ENCODE assay signal across 17 cellular contexts in the genomic region with DNA sequence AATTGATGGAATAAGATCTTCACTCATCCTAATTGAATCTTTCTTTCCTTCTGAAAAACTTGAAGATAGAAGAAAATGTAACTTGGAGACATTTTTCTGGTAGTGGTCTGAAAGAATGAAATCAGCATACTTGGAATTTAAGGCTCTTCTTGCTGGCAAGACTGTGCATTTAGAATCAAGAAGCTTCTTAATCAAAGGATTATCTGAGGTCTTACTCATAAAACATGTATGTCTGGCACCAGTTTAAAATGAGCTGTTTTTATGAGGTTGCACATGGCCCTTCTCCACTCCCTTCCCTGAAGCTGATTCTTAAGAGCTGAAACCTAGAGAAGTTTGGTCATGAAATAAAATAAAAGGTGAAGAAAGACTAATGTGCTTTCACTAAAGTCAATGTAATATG.
DNase-seq lines count a peak whose midpoint lies in the region; ATAC-seq and TF ChIP-seq lines count a peak whose summit lies in the region.
"Had no signal": no experiment of that assay in that cellular context is flagged by ENCODE, and none has a peak within 500 bp of the region (broad histone marks: within the 10 kb centered on the region; RNA-seq: fewer than 3 reads in every experiment).

No MANE protein-coding gene starts in this region.

- H2BK5ac ChIP-seq in IMR-90 (ENCODE audit: low read depth, low read length, poor library complexity, severe bottlenecking), result peak overlapping the region; percentile 75

- H2BK20ac ChIP-seq in IMR-90 (ENCODE audit: low read depth, low read length), result no peak overlapping the region

- no peak overlapping the region for H3K14ac ChIP-seq in IMR-90 (replicated peaks; ENCODE audit: low read depth, low read length)

- H3K56ac ChIP-seq in IMR-90 (ENCODE audit: extremely low read depth, insufficient read depth, low read length), result no peak overlapping the region

- peaks cover 5% of the 10 kb centered on the region for H3K4me1 ChIP-seq in IMR-90 (ENCODE audit: control insufficient read depth, insufficient read depth, low read length)
- H3K4me1 ChIP-seq in foreskin keratinocyte, result peaks cover 27% of the 10 kb centered on the region

- no peak for TF ChIP-seq CTCF in IMR-90 (conservative IDR thresholded peaks at IDR 0.05; ENCODE audit: low read depth, low read length)
- TF ChIP-seq CTCF in astrocyte of the cerebellum (IDR thresholded peaks at IDR 0.05; ENCODE audit: low read depth, low read length, missing control alignments), result no peak
- TF ChIP-seq CTCF in foreskin keratinocyte (conservative IDR thresholded peaks at IDR 0.05), result no peak

- no peak overlapping the region for H4K5ac ChIP-seq in IMR-90 (ENCODE audit: low read depth, low read length)

- H2BK15ac ChIP-seq in IMR-90 (ENCODE audit: low read depth, low read length), result no peak overlapping the region

- H3K9me1 ChIP-seq in IMR-90 (ENCODE audit: insufficient read depth, low read length), result 0 out of 2 replicates have a peak, but pooled peaks cover 2% of the 10 kb centered on the region

- H3K18ac ChIP-seq in IMR-90 (ENCODE audit: low read depth, low read length), result no peak overlapping the region; the same call in 1 of the 2 replicates

- no peak overlapping the region for H3K9ac ChIP-seq in IMR-90 (ENCODE audit: low read depth, low read length)

- ATAC-seq in IMR-90 (ENCODE audit: low read depth) (peak; percentile 69), foreskin keratinocyte (peak; percentile 70), GM21576 (IDR thresholded peaks at IDR 0.05; ENCODE audit: unreplicated experiment) (no peak)
- ATAC-seq in stimulated activated naive CD8-positive, alpha-beta T cell treated with anti-CD3 and anti-CD28 coated beads, Interleukin-15, Interleukin-2, amounts not matched to agents 100 U/mL and 50 U/mL, for 24 hours, result no peak
- no peak for ATAC-seq in activated CD8-positive, alpha-beta memory T cell treated with anti-CD3 and anti-CD28 coated beads, Interleukin-2, amount 10 ng/mL, durations not matched to agents 7 days and 5 days
- ATAC-seq: activated CD4-positive, alpha-beta T cell treated with anti-CD3 and anti-CD28 coated beads for 36 hours had no signal

- H3K27ac ChIP-seq in IMR-90 (ENCODE audit: insufficient read depth, low read length), result peak overlapping the region; percentile 63; the same call in 1 of the 2 replicates
- peak overlapping the region; percentile 10 for H3K27ac ChIP-seq in foreskin keratinocyte
- H3K27ac ChIP-seq: tibial artery had no signal

- DNase-seq in AG08395 (ENCODE audit: low spot score), result peak; percentile 63
- DNase-seq in IMR-90, result peak; percentile 85
- DNase-seq in astrocyte of the cerebellum (ENCODE audit: low read depth), result peak; percentile 44
- DNase-seq in foreskin keratinocyte, result peak; percentile 59 to 84
- DNase-seq in inferior parietal cortex (ENCODE audit: extremely low spot score), result no peak
- no peak for DNase-seq in stimulated activated naive CD8-positive, alpha-beta T cell treated with anti-CD3 and anti-CD28 coated beads, Interleukin-15, Interleukin-2, amounts not matched to agents 100 U/mL and 50 U/mL, for 24 hours
- DNase-seq in activated CD8-positive, alpha-beta memory T cell treated with anti-CD3 and anti-CD28 coated beads, Interleukin-2, amount 10 ng/mL, durations not matched to agents 7 days and 5 days, result no peak
- DNase-seq: activated CD4-positive, alpha-beta T cell treated with anti-CD3 and anti-CD28 coated beads for 36 hours; activated T-cell treated with anti-CD3 and anti-CD28 coated beads, Interleukin-2, amount 50 U/mL, for 1 hour; BE2C; DMS153; NCI-H146; NCI-H526; stimulated activated CD4-positive, alpha-beta T cell treated with anti-CD3 and anti-CD28 coated beads, Interleukin-2, amount 100 ng/mL, for 24 hours; tibial artery had no signal

- TF ChIP-seq RAD21 in IMR-90 (IDR thresholded peaks at IDR 0.05; ENCODE audit: low read length), result no peak

- H3K9me3 Mint-ChIP-seq in activated CD8-positive, alpha-beta memory T cell treated with anti-CD3 and anti-CD28 coated beads, Interleukin-2, amount 10 ng/mL, durations not matched to agents 7 days and 5 days (ENCODE audit: low read depth), result no peaks in the 10 kb centered on the region
- H3K9me3 Mint-ChIP-seq: T-helper 1 cell treated with Interleukin-12 subunit alpha and Interleukin-12 subunit beta and Interleukin-4 antibody, amounts not matched to agents 30 μg/mL and 1 μg/mL, for 36 hours had no signal

- CTCF ChIA-PET in IMR-90 (lab: Yijun Ruan, JAX), result interaction anchor here (0.7 kb wide), 1 partner anchor 18 kb away, joined by 3 read pairs; no protein-coding TSS in a partner anchor
- CTCF ChIA-PET in activated CD8-positive, alpha-beta memory T cell treated with anti-CD3 and anti-CD28 coated beads, Interleukin-2, amount 10 ng/mL, durations not matched to agents 7 days and 5 days (lab: Charles Lee), result no interaction called here

- H2AK5ac ChIP-seq in IMR-90 (ENCODE audit: low read depth, low read length), result no peak overlapping the region

- no TSS peak for BruUV-seq in IMR-90 (replicated peaks; lab: Mats Ljungman, UMichigan)

- H2AK9ac ChIP-seq in IMR-90 (replicated peaks; ENCODE audit: low read depth, low read length, poor library complexity), result no peak overlapping the region

- H3K4me2 ChIP-seq in IMR-90 (ENCODE audit: low read depth, low read length), result no peak overlapping the region; the same call in none of the 2 replicates

- H3K36me3 ChIP-seq in IMR-90 (ENCODE audit: control insufficient read depth, insufficient read depth, low read length), result peaks cover 1% of the 10 kb centered on the region; the same call in 1 of the 2 replicates

- no peak overlapping the region for H3K4me3 ChIP-seq in IMR-90 (ENCODE audit: insufficient read depth, low read depth, low read length)
- H3K4me3 ChIP-seq in astrocyte of the cerebellum (ENCODE audit: low read depth, low read length), result no peak overlapping the region
- H3K4me3 ChIP-seq: tibial artery had no signal

- in situ Hi-C loops in IMR-90 (cut with MboI; ENCODE audit: low sequenced_read_pairs) (no loop called here), astrocyte of the cerebellum (cut with HindIII; ENCODE audit: low sequenced_read_pairs) (no loop called here)

- no peaks in the 10 kb centered on the region for H3K27me3 ChIP-seq in IMR-90 (ENCODE audit: control insufficient read depth, insufficient read depth, low read length)
- no peaks in the 10 kb centered on the region for H3K27me3 ChIP-seq in foreskin keratinocyte
- H3K27me3 ChIP-seq: BE2C, tibial artery had no signal

- H3K36me3 Mint-ChIP-seq in activated CD8-positive, alpha-beta memory T cell treated with anti-CD3 and anti-CD28 coated beads, Interleukin-2, amount 10 ng/mL, durations not matched to agents 7 days and 5 days, result peaks cover 8% of the 10 kb centered on the region

- POLR2A ChIA-PET in IMR-90 (lab: Charles Lee; ENCODE audit: unreplicated experiment), result no interaction called here

- no peak overlapping the region for H4K91ac ChIP-seq in IMR-90 (ENCODE audit: insufficient read depth, low read depth, low read length)

- no peak overlapping the region for H3K27ac Mint-ChIP-seq in activated CD8-positive, alpha-beta memory T cell treated with anti-CD3 and anti-CD28 coated beads, Interleukin-2, amount 10 ng/mL, durations not matched to agents 7 days and 5 days
- H3K27ac Mint-ChIP-seq: activated CD4-positive, alpha-beta T cell treated with anti-CD3 and anti-CD28 coated beads for 36 hours; T-helper 1 cell treated with Interleukin-12 subunit alpha and Interleukin-12 subunit beta and Interleukin-4 antibody, amounts not matched to agents 30 μg/mL and 1 μg/mL, for 36 hours had no signal

- no peak overlapping the region for H3K4ac ChIP-seq in IMR-90 (ENCODE audit: low read depth, low read length)

- no peaks in the 10 kb centered on the region for H3K4me1 Mint-ChIP-seq in activated CD8-positive, alpha-beta memory T cell treated with anti-CD3 and anti-CD28 coated beads, Interleukin-2, amount 10 ng/mL, durations not matched to agents 7 days and 5 days
- H3K4me1 Mint-ChIP-seq: activated CD4-positive, alpha-beta T cell treated with anti-CD3 and anti-CD28 coated beads for 36 hours had no signal

- peaks cover 11 to 61% of the 10 kb centered on the region in 2 experiments for H3K79me1 ChIP-seq in IMR-90 (ENCODE audit: low read depth in 1 of 2, low read length in 2 of 2)

- H2BK120ac ChIP-seq in IMR-90 (ENCODE audit: low read depth, low read length), result no peak overlapping the region

- H3K9me3 ChIP-seq in IMR-90 (ENCODE audit: control insufficient read depth, insufficient read depth, low read length), result no peaks in the 10 kb centered on the region
- H3K9me3 ChIP-seq: BE2C, tibial artery had no signal

- no peak overlapping the region for H3K23ac ChIP-seq in IMR-90 (ENCODE audit: low read depth, low read length)

- H4K20me1 ChIP-seq in IMR-90 (ENCODE audit: insufficient read depth, low read length), result peaks cover 5% of the 10 kb centered on the region; the same call in 1 of the 2 replicates

- intact Hi-C loops in IMR-90 (cut with micrococcal nuclease), result no loop called here

- H3K27me3 Mint-ChIP-seq in activated CD8-positive, alpha-beta memory T cell treated with anti-CD3 and anti-CD28 coated beads, Interleukin-2, amount 10 ng/mL, durations not matched to agents 7 days and 5 days, result no peaks in the 10 kb centered on the region
- H3K27me3 Mint-ChIP-seq: activated CD4-positive, alpha-beta T cell treated with anti-CD3 and anti-CD28 coated beads for 36 hours had no signal

- no peak overlapping the region for H3K4me3 Mint-ChIP-seq in activated CD8-positive, alpha-beta memory T cell treated with anti-CD3 and anti-CD28 coated beads, Interleukin-2, amount 10 ng/mL, durations not matched to agents 7 days and 5 days
- H3K4me3 Mint-ChIP-seq: activated CD4-positive, alpha-beta T cell treated with anti-CD3 and anti-CD28 coated beads for 36 hours; T-helper 1 cell treated with Interleukin-12 subunit alpha and Interleukin-12 subunit beta and Interleukin-4 antibody, amounts not matched to agents 30 μg/mL and 1 μg/mL, for 36 hours had no signal

- dilution Hi-C loops in IMR-90 (cut with HindIII; ENCODE audit: low sequenced_read_pairs, unreplicated experiment), result no loop called here

- no peak for TF ChIP-seq POLR2A in IMR-90 (IDR thresholded peaks at IDR 0.05; ENCODE audit: low read depth, low read length)

- H4K8ac ChIP-seq in IMR-90 (ENCODE audit: low read depth in 2 of 2, low read length in 2 of 2), result no peak overlapping the region

- H2AFZ ChIP-seq in IMR-90 (replicated peaks; ENCODE audit: low read length, poor library complexity), result no peak overlapping the region

TF ChIP-seq in IMR-90, 13 proteins besides CTCF, POLR2A, EP300 and RAD21:
- peak; percentile 89 for TF ChIP-seq MXI1 (IDR thresholded peaks at IDR 0.05; ENCODE audit: borderline replicate concordance, low read depth, low read length)
- TF ChIP-seq CEBPB (IDR thresholded peaks at IDR 0.05; ENCODE audit: low read depth, low read length), result 0 out of 2 replicates have a peak, but pooled peaks have one; percentile 14
- TF ChIP-seq FOS (IDR thresholded peaks at IDR 0.05; ENCODE audit: low read depth, low read length), result no peak

Comparison
In these comparisons a context has a peak if more than half of its experiments do, and no peak if none do; other contexts are left out.
1. DNase-seq: peak in AG08395 (single experiment), IMR-90 (single experiment), astrocyte of the cerebellum (single experiment) and foreskin keratinocyte (2 of 2); none in inferior parietal cortex (single experiment), stimulated activated naive CD8-positive, alpha-beta T cell treated with anti-CD3 and anti-CD28 coated beads, Interleukin-15, Interleukin-2, amounts not matched to agents 100 U/mL and 50 U/mL, for 24 hours (single experiment) and activated CD8-positive, alpha-beta memory T cell treated with anti-CD3 and anti-CD28 coated beads, Interleukin-2, amount 10 ng/mL, durations not matched to agents 7 days and 5 days (single experiment).
2. ATAC-seq: peak in IMR-90 (single experiment) and foreskin keratinocyte (single experiment); none in GM21576 (single experiment), stimulated activated naive CD8-positive, alpha-beta T cell treated with anti-CD3 and anti-CD28 coated beads, Interleukin-15, Interleukin-2, amounts not matched to agents 100 U/mL and 50 U/mL, for 24 hours (single experiment) and activated CD8-positive, alpha-beta memory T cell treated with anti-CD3 and anti-CD28 coated beads, Interleukin-2, amount 10 ng/mL, durations not matched to agents 7 days and 5 days (single experiment).